In the genomic region with DNA sequence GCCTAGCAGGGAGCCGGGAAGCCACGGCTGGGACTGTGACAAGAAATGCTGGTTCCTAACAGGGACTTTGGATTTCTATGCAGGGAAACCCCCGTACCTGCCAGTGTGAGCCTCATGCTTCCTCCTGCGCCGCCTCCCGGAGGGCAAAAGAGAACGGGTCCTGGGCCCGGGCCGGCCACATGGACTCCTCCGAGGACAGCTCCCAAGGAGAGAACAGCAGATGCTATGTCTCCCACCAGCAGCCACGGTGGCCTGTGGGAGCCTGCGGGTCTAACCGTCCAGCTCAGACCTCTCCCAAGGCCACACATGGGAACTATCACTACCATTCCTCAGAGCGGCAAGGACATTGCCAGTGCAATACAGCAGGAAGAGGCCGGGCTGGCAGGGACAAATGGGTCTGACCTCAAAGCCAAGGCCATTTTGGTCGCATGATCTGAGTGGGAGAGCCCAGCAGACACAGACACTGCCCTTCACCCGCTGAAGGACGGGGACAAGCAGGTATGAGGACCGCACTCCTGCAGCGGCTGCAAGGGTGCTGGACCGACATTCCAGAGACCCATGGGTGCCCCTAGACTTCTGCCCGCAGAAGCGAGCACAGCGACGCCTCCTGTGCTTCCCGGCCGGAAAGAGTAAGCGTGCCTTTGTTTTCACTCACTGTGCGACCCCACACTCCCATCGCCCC, we compare ENCODE assay signal across 36 cellular contexts. TPM values are rescaled to one million over a fixed set of nuclear protein-coding genes. Genes with fewer than 3 reads are reported as not detected.
"Had no signal": no experiment of that assay in that cellular context is flagged by ENCODE, and none has a peak within 500 bp of the region (broad histone marks: within the 10 kb centered on the region; RNA-seq: fewer than 3 reads in every experiment).

No MANE protein-coding gene starts in this region.

- H3K4me1 Mint-ChIP-seq: activated B cell treated with CpG ODN at 0.5 μM for 24 hours; activated CD4-positive, alpha-beta T cell treated with anti-CD3 and anti-CD28 coated beads, Interleukin-2, amount 10 ng/mL, durations not matched to agents 24 days and 14 days; activated CD8-positive, alpha-beta memory T cell treated with anti-CD3 and anti-CD28 coated beads, Interleukin-2, amount 10 ng/mL, durations not matched to agents 7 days and 5 days; T-helper 17 cell had no signal

- H3K4me3 Mint-ChIP-seq: activated B cell treated with CpG ODN at 0.5 μM for 24 hours; activated CD4-positive, alpha-beta memory T cell treated with anti-CD3 and anti-CD28 coated beads for 36 hours; activated CD4-positive, alpha-beta T cell treated with anti-CD3 and anti-CD28 coated beads, Interleukin-2, amount 10 ng/mL, durations not matched to agents 24 days and 14 days; activated CD8-positive, alpha-beta memory T cell treated with anti-CD3 and anti-CD28 coated beads, Interleukin-2, amount 10 ng/mL, durations not matched to agents 7 days and 5 days; activated CD8-positive, alpha-beta T cell treated with anti-CD3 and anti-CD28 coated beads, Interleukin-2, amount 10 ng/mL, durations not matched to agents 7 days and 5 days; activated naive CD8-positive, alpha-beta T cell; activated T-cell treated with anti-CD3 and anti-CD28 coated beads, Interleukin-2, amount 50 U/mL, for 72 hours; T-helper 17 cell; T-helper 2 cell treated with Interferon-gamma antibody and Interleukin-4, amounts not matched to agents 5 μg/mL and 100 μg/mL, for 36 hours had no signal

- H3K9me3 ChIP-seq: colonic mucosa, esophagus squamous epithelium, gastroesophageal sphincter had no signal

- H3K27me3 ChIP-seq: brain microvascular endothelial cell, colonic mucosa had no signal

- H3K27me3 Mint-ChIP-seq: activated CD4-positive, alpha-beta memory T cell treated with anti-CD3 and anti-CD28 coated beads for 36 hours; activated CD4-positive, alpha-beta T cell treated with anti-CD3 and anti-CD28 coated beads, Interleukin-2, amount 10 ng/mL, durations not matched to agents 24 days and 14 days; activated CD8-positive, alpha-beta memory T cell treated with anti-CD3 and anti-CD28 coated beads, Interleukin-2, amount 10 ng/mL, durations not matched to agents 7 days and 5 days had no signal

- H3K27ac Mint-ChIP-seq: activated B cell treated with CpG ODN at 0.5 μM for 24 hours; activated CD4-positive, alpha-beta memory T cell treated with anti-CD3 and anti-CD28 coated beads for 36 hours; activated CD4-positive, alpha-beta T cell treated with anti-CD3 and anti-CD28 coated beads, Interleukin-2, amount 10 ng/mL, durations not matched to agents 24 days and 14 days; activated CD8-positive, alpha-beta memory T cell treated with anti-CD3 and anti-CD28 coated beads, Interleukin-2, amount 10 ng/mL, durations not matched to agents 7 days and 5 days; activated CD8-positive, alpha-beta T cell treated with anti-CD3 and anti-CD28 coated beads, Interleukin-2, amount 10 ng/mL, durations not matched to agents 7 days and 5 days; activated naive CD8-positive, alpha-beta T cell; activated T-cell treated with anti-CD3 and anti-CD28 coated beads, Interleukin-2, amount 50 U/mL, for 72 hours; T-helper 17 cell; T-helper 2 cell treated with Interferon-gamma antibody and Interleukin-4, amounts not matched to agents 5 μg/mL and 100 μg/mL, for 36 hours had no signal

- ATAC-seq: activated CD4-positive, CD25-positive, alpha-beta regulatory T cell treated with anti-CD3 and anti-CD28 coated beads, Interleukin-2, amount 50 U/mL, for 24 hours; activated CD8-positive, alpha-beta memory T cell treated with anti-CD3 and anti-CD28 coated beads, Interleukin-2, amount 10 ng/mL, durations not matched to agents 7 days and 5 days; activated CD8-positive, alpha-beta T cell treated with anti-CD3 and anti-CD28 coated beads, Interleukin-2, amount 10 ng/mL, durations not matched to agents 7 days and 5 days; activated T-cell treated with anti-CD3 and anti-CD28 coated beads, Interleukin-2, amount 50 U/mL, for 72 hours; gastroesophageal sphincter; SK-N-SH treated with all-trans-retinoic acid at 6 μM for 48 hours had no signal

- H3K4me1 ChIP-seq: colonic mucosa, gastroesophageal sphincter had no signal

- DNase-seq: activated B cell treated with CpG ODN at 0.5 μM for 24 hours; activated CD4-positive, alpha-beta memory T cell treated with anti-CD3 and anti-CD28 coated beads for 36 hours; activated CD4-positive, alpha-beta T cell treated with anti-CD3 and anti-CD28 coated beads, Interleukin-2, amount 10 ng/mL, durations not matched to agents 24 days and 14 days; activated CD8-positive, alpha-beta memory T cell treated with anti-CD3 and anti-CD28 coated beads, Interleukin-2, amount 10 ng/mL, durations not matched to agents 7 days and 5 days; activated CD8-positive, alpha-beta memory T cell treated with anti-CD3 and anti-CD28 coated beads, Interleukin-2, amount 50 U/mL, for 4 hours; activated CD8-positive, alpha-beta T cell treated with anti-CD3 and anti-CD28 coated beads, Interleukin-2, amount 10 ng/mL, durations not matched to agents 7 days and 5 days; activated effector memory CD4-positive, alpha-beta T cell treated with Interleukin-2 at 50 U/mL for 16 hours; activated gamma-delta T cell treated with Interleukin-2 at 50 U/mL for 16 hours; activated naive CD4-positive, alpha-beta T cell treated with anti-CD3 and anti-CD28 coated beads, Interleukin-2, amount 50 U/mL, for 16 hours; activated naive CD4-positive, alpha-beta T cell treated with Interleukin-2 at 50 U/mL for 16 hours; activated T-cell treated with anti-CD3 and anti-CD28 coated beads, Interleukin-2, amount 50 U/mL, for 1 hour; activated T-cell treated with anti-CD3 and anti-CD28 coated beads, Interleukin-2, amount 50 U/mL, for 72 hours; amniotic stem cell; anterior cingulate cortex; brain microvascular endothelial cell; caudate nucleus; colonic mucosa; effector CD8-positive, alpha-beta T cell; esophagus squamous epithelium; foreskin melanocyte; T-helper 1 cell; T-helper 17 cell; T1000; WERI-Rb-1 had no signal

- H3K36me3 Mint-ChIP-seq: activated CD4-positive, alpha-beta memory T cell treated with anti-CD3 and anti-CD28 coated beads for 36 hours; activated CD8-positive, alpha-beta memory T cell treated with anti-CD3 and anti-CD28 coated beads, Interleukin-2, amount 10 ng/mL, durations not matched to agents 7 days and 5 days; activated naive CD8-positive, alpha-beta T cell had no signal

- FAIRE-seq: astrocyte, bronchial epithelial cell, endometrium, endothelial cell of umbilical vein had no signal

- H3K36me3 ChIP-seq: brain microvascular endothelial cell, colonic mucosa, esophagus squamous epithelium, gastroesophageal sphincter, WERI-Rb-1 had no signal

- H3K4me3 ChIP-seq: colonic mucosa, esophagus squamous epithelium, gastroesophageal sphincter had no signal

- H3K27ac ChIP-seq: brain microvascular endothelial cell, colonic mucosa, epithelial cell of prostate, esophagus squamous epithelium, gastroesophageal sphincter, WERI-Rb-1 had no signal

- H3K9me3 Mint-ChIP-seq: activated B cell treated with CpG ODN at 0.5 μM for 24 hours; activated CD4-positive, alpha-beta memory T cell treated with anti-CD3 and anti-CD28 coated beads for 36 hours; activated CD4-positive, alpha-beta T cell treated with anti-CD3 and anti-CD28 coated beads, Interleukin-2, amount 10 ng/mL, durations not matched to agents 24 days and 14 days; activated T-cell treated with anti-CD3 and anti-CD28 coated beads, Interleukin-2, amount 50 U/mL, for 72 hours; T-helper 2 cell treated with Interferon-gamma antibody and Interleukin-4, amounts not matched to agents 5 μg/mL and 100 μg/mL, for 36 hours had no signal

RNA-seq across cellular contexts. Expression of a gene that starts 4.5 kb away (rescaled TPM):
- total RNA-seq: activated B cell treated with CpG ODN at 0.5 μM for 24 hours, bronchial epithelial cell, endothelial cell of umbilical vein, fibroblast of lung, fibroblast of villous mesenchyme had no signal
- polyA plus RNA-seq: endothelial cell of umbilical vein, fibroblast of lung had no signal
